1 cellular context compared by ENCODE assay signal in genomic region chr21:45547211-45547900, GRCh38.
TF ChIP-seq lines count a peak whose summit lies in the region.

No MANE protein-coding gene starts in this region.

TF ChIP-seq in K562, 482 proteins besides CTCF, POLR2A, EP300 and RAD21 (continued from another document):
- TF ChIP-seq SMARCB1 (IDR thresholded peaks at IDR 0.05; ENCODE audit: insufficient read length, low read depth) (no peak), MXI1 (IDR thresholded peaks at IDR 0.05; ENCODE audit: low read depth, low read length) (no peak), XRCC5 (IDR thresholded peaks at IDR 0.05; ENCODE audit: low read depth, low read length) (no peak)
